ENCODE assay signal across 16 cellular contexts in the genomic region with DNA sequence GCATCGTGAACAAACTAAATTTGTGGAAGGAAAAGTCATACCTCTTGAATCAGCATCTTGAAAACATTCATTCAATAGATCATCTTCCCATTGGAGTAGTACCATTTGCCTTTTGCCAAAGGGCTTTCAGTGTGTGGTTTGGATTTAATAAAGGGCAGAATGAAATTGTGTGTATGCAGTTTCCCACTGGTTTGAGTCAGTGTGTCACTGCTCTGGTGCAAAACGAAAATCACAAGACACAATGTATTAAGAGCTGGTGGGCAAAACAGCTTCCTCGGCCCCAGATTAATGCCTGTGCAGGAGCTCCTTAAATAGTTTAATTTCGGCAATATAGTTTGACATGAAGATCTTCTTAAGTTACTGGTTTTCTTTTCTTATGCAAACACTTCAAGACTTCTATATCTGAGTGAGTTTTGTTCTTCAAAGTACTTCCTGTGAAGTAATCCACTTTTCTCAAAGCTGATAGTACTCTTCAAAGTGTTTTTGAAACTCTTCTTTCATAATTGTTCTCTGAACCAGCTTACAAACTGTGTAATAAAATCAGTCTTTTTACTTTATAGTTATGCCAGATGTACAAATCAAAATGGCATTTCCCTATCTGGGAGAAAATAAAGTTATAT.
"Had no signal": no experiment of that assay in that cellular context is flagged by ENCODE, and none has a peak within 500 bp of the region (broad histone marks: within the 10 kb centered on the region; RNA-seq: fewer than 3 reads in every experiment).

No MANE protein-coding gene starts in this region.

- H3K4me1 ChIP-seq: adrenal gland, heart left ventricle, lower lobe of right lung, pancreas, tibial artery, vagina had no signal

- H3K9me3 ChIP-seq: adrenal gland, lower lobe of right lung, pancreas, tibial artery, vagina had no signal

- H3K27me3 ChIP-seq: adrenal gland, cardiac muscle cell, pancreas, tibial artery, vagina had no signal

- H3K27ac Mint-ChIP-seq: T-helper 2 cell treated with Interferon-gamma antibody and Interleukin-4, amounts not matched to agents 5 μg/mL and 100 μg/mL, for 36 hours had no signal

- H3K27ac ChIP-seq: adrenal gland, cardiac muscle cell, heart left ventricle, lower lobe of right lung, pancreas, tibial artery, vagina had no signal

- DNase-seq: activated CD4-positive, alpha-beta T cell treated with anti-CD3 and anti-CD28 coated beads, Interleukin-2, amount 50 U/mL, for 1 hour; activated CD4-positive, CD25-positive, alpha-beta regulatory T cell; activated effector memory CD4-positive, alpha-beta T cell treated with anti-CD3 and anti-CD28 coated beads, Interleukin-2, amount 50 U/mL, for 16 hours; adrenal gland; heart left ventricle; left cardiac atrium; lower lobe of right lung; pancreas; stimulated activated CD4-positive, alpha-beta T cell treated with anti-CD3 and anti-CD28 coated beads, Interleukin-1b, Interleukin-23, amount 100 ng/mL, for 48 hours; SW 1271; tibial artery had no signal

- ATAC-seq: heart left ventricle, left cardiac atrium, pancreas, sciatic nerve had no signal

- H3K4me1 Mint-ChIP-seq: neural crest cell had no signal

- H3K4me3 ChIP-seq: adrenal gland, cardiac muscle cell, heart left ventricle, lower lobe of right lung, pancreas, tibial artery, vagina had no signal

- H3K36me3 ChIP-seq: adrenal gland, cardiac muscle cell, heart left ventricle, lower lobe of right lung, pancreas, tibial artery, vagina had no signal

- H3K9me3 Mint-ChIP-seq: neural crest cell; T-helper 2 cell treated with Interferon-gamma antibody and Interleukin-4, amounts not matched to agents 5 μg/mL and 100 μg/mL, for 36 hours had no signal

- H3K4me3 Mint-ChIP-seq: neural crest cell; T-helper 2 cell treated with Interferon-gamma antibody and Interleukin-4, amounts not matched to agents 5 μg/mL and 100 μg/mL, for 36 hours had no signal
